ENCODE assay signal across 2 cellular contexts in the genomic region with DNA sequence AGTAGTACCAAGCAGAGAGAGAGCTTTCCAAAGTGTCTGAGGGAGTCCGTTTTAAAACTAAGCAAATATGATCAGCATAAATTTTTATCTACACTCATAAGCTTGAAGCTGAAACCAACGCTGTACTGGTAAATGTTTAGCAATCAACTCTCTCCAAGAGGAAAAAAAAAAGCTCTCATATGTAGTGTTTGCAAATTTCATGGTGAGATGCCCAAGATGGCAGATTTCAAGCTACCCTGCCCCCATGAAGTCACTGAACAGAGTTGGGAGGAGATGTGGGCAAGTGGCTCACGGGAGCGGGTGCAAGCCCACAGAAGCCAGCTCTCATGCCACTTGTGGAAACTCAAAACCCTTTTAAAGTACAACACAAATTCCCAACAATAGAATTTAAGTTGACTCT.
TF ChIP-seq lines count a peak whose summit lies in the region.

No MANE protein-coding gene starts in this region.

TF ChIP-seq in IMR-90, 13 proteins besides CTCF, POLR2A, EP300 and RAD21 (continued from another document):
- TF ChIP-seq CHD1 (IDR thresholded peaks at IDR 0.05; ENCODE audit: low read depth, low read length) (no peak), NFE2L2 (IDR thresholded peaks at IDR 0.05; ENCODE audit: low read depth, low read length) (no peak), RCOR1 (IDR thresholded peaks at IDR 0.05; ENCODE audit: insufficient replicate concordance, low read length) (no peak), FOS (IDR thresholded peaks at IDR 0.05; ENCODE audit: low read depth, low read length) (no peak), BHLHE40 (IDR thresholded peaks at IDR 0.05; ENCODE audit: low read depth, low read length) (no peak), MXI1 (IDR thresholded peaks at IDR 0.05; ENCODE audit: borderline replicate concordance, low read depth, low read length) (no peak), MAZ (IDR thresholded peaks at IDR 0.05; ENCODE audit: borderline replicate concordance, low read depth, low read length) (no peak), USF2 (IDR thresholded peaks at IDR 0.05; ENCODE audit: low read depth, low read length) (no peak), CEBPB (IDR thresholded peaks at IDR 0.05; ENCODE audit: low read depth, low read length) (no peak), MAFK (IDR thresholded peaks at IDR 0.05; ENCODE audit: low read depth, low read length) (no peak)
- TF ChIP-seq, protein P1, sequence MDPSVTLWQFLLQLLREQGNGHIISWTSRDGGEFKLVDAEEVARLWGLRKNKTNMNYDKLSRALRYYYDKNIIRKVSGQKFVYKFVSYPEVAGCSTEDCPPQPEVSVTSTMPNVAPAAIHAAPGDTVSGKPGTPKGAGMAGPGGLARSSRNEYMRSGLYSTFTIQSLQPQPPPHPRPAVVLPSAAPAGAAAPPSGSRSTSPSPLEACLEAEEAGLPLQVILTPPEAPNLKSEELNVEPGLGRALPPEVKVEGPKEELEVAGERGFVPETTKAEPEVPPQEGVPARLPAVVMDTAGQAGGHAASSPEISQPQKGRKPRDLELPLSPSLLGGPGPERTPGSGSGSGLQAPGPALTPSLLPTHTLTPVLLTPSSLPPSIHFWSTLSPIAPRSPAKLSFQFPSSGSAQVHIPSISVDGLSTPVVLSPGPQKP (IDR thresholded peaks at IDR 0.05; ENCODE audit: borderline replicate concordance, low read depth, low read length) = no peak

TF ChIP-seq in WTC11, 78 proteins besides CTCF, POLR2A, EP300 and RAD21:
- no peak for TF ChIP-seq ZNF281 (CRISPR knock-in tag; IDR thresholded peaks at IDR 0.05)
- no peak for TF ChIP-seq ATF2 (CRISPR knock-in tag; IDR thresholded peaks at IDR 0.05; ENCODE audit: borderline replicate concordance, low read depth)
- TF ChIP-seq ZNF423 (CRISPR knock-in tag; IDR thresholded peaks at IDR 0.05) = no peak
- TF ChIP-seq, protein P2, sequence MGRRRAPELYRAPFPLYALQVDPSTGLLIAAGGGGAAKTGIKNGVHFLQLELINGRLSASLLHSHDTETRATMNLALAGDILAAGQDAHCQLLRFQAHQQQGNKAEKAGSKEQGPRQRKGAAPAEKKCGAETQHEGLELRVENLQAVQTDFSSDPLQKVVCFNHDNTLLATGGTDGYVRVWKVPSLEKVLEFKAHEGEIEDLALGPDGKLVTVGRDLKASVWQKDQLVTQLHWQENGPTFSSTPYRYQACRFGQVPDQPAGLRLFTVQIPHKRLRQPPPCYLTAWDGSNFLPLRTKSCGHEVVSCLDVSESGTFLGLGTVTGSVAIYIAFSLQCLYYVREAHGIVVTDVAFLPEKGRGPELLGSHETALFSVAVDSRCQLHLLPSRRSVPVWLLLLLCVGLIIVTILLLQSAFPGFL (CRISPR knock-in tag; IDR thresholded peaks at IDR 0.05; ENCODE audit: borderline replicate concordance) = no peak
- TF ChIP-seq, protein P3, sequence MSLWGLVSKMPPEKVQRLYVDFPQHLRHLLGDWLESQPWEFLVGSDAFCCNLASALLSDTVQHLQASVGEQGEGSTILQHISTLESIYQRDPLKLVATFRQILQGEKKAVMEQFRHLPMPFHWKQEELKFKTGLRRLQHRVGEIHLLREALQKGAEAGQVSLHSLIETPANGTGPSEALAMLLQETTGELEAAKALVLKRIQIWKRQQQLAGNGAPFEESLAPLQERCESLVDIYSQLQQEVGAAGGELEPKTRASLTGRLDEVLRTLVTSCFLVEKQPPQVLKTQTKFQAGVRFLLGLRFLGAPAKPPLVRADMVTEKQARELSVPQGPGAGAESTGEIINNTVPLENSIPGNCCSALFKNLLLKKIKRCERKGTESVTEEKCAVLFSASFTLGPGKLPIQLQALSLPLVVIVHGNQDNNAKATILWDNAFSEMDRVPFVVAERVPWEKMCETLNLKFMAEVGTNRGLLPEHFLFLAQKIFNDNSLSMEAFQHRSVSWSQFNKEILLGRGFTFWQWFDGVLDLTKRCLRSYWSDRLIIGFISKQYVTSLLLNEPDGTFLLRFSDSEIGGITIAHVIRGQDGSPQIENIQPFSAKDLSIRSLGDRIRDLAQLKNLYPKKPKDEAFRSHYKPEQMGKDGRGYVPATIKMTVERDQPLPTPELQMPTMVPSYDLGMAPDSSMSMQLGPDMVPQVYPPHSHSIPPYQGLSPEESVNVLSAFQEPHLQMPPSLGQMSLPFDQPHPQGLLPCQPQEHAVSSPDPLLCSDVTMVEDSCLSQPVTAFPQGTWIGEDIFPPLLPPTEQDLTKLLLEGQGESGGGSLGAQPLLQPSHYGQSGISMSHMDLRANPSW (CRISPR knock-in tag; conservative IDR thresholded peaks at IDR 0.05; ENCODE audit: low read depth) = no peak
- TF ChIP-seq ZNF138 (CRISPR knock-in tag; conservative IDR thresholded peaks at IDR 0.05) = no peak
- TF ChIP-seq TP53 (CRISPR knock-in tag; IDR thresholded peaks at IDR 0.05) = no peak
- TF ChIP-seq NR3C1 (CRISPR knock-in tag; conservative IDR thresholded peaks at IDR 0.05; ENCODE audit: low read depth) = no peak
